1 cellular context compared by ENCODE assay signal in genomic region chr1:35763211-35763610, GRCh38.
TF ChIP-seq lines count a peak whose summit lies in the region.

No MANE protein-coding gene starts in this region.

TF ChIP-seq in SK-N-SH, 30 proteins besides CTCF, POLR2A, EP300 and RAD21 (continued from another document):
- TF ChIP-seq, protein P1, sequence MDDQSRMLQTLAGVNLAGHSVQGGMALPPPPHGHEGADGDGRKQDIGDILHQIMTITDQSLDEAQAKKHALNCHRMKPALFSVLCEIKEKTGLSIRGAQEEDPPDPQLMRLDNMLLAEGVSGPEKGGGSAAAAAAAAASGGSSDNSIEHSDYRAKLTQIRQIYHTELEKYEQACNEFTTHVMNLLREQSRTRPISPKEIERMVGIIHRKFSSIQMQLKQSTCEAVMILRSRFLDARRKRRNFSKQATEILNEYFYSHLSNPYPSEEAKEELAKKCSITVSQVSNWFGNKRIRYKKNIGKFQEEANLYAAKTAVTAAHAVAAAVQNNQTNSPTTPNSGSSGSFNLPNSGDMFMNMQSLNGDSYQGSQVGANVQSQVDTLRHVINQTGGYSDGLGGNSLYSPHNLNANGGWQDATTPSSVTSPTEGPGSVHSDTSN (IDR thresholded peaks at IDR 0.05) = no peak
- no peak for TF ChIP-seq GABPA (IDR thresholded peaks at IDR 0.05; ENCODE audit: low read depth)
